24 cellular contexts compared by ENCODE assay signal in the genomic region with DNA sequence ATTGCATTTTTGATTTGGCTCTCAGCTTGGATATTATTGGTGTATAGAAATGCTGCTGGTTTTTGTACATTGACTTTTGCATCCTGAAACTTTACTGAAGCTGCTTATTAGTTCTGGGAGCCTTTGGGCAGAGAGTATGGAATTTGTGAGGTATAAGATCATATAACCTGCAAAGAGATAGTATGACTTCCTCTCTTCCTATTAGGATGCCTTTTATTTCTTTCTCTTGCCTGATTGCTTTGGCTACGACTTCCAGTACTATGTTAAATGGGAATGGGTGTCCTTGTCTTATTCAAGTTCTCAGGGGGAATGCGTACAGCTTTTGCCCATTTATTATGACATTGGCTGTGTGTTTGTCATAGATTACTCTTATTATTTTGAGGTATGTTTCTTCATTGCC. TPM values are rescaled to one million over a fixed set of nuclear protein-coding genes. Genes with fewer than 3 reads are reported as not detected.
DNase-seq lines count a peak whose midpoint lies in the region; ATAC-seq, FAIRE-seq and TF ChIP-seq lines count a peak whose summit lies in the region.
"Had no signal": no experiment of that assay in that cellular context is flagged by ENCODE, and none has a peak within 500 bp of the region (broad histone marks: within the 10 kb centered on the region; RNA-seq: fewer than 3 reads in every experiment).

No MANE protein-coding gene starts in this region.

- CTCF ChIA-PET in HEK293 (lab: Yijun Ruan, JAX) = interaction anchor here (0.6 to 0.8 kb wide), 2 partner anchors 9 to 148 kb away, joined by 3 read pairs; no protein-coding TSS in a partner anchor

- POLR2A ChIA-PET in HEK293 (lab: Yijun Ruan, JAX) = no interaction called here

- peaks cover 12% of the 10 kb centered on the region for H3F3A ChIP-seq in MM.1S (ENCODE audit: insufficient read depth, low read length)

- H3K4me2 ChIP-seq in MM.1S (ENCODE audit: low read depth, low read length) = no peak overlapping the region
- H3K4me2 ChIP-seq: BLaER1 treated with 17β-estradiol and CSF1 and Interleukin-3, amounts not matched to agents 10 nM and 100 nM had no signal

- H3K9me3 ChIP-seq in HEK293 (ENCODE audit: control insufficient read depth, insufficient read depth, low read depth, low read length) = no peaks in the 10 kb centered on the region; the same call in 1 of the 2 replicates
- no peaks in the 10 kb centered on the region for H3K9me3 ChIP-seq in MM.1S (replicated peaks; ENCODE audit: insufficient read depth, low read length)
- H3K9me3 ChIP-seq: Caco-2 had no signal

- no peaks in the 10 kb centered on the region for H3K27me3 Mint-ChIP-seq in activated T-helper 17 cell treated with anti-CD3 and anti-CD28 coated beads, Interleukin-2, amount 50 U/mL, for 72 hours
- H3K27me3 Mint-ChIP-seq in memory B cell (no peaks in the 10 kb centered on the region), glutamatergic neuron (ENCODE audit: unreplicated experiment) (peaks cover 4% of the 10 kb centered on the region)
- H3K27me3 Mint-ChIP-seq: B cell; CD4-positive, alpha-beta T cell had no signal

- H3K27me3 ChIP-seq in MM.1S (replicated peaks; ENCODE audit: insufficient read depth, low read length) = no peaks in the 10 kb centered on the region
- H3K27me3 ChIP-seq: BLaER1 treated with 17β-estradiol and CSF1 and Interleukin-3, amounts not matched to agents 10 nM and 100 nM had no signal

- no peaks in the 10 kb centered on the region for H4K20me1 ChIP-seq in MM.1S (ENCODE audit: insufficient read depth, low read length)

- H3K27ac ChIP-seq in HEK293 (ENCODE audit: extremely low read depth, low read depth, low read length) = no peak overlapping the region
- no peak overlapping the region for H3K27ac ChIP-seq in MM.1S (ENCODE audit: low read length)
- H3K27ac ChIP-seq: BLaER1 treated with 17β-estradiol and CSF1 and Interleukin-3, amounts not matched to agents 10 nM and 100 nM; C4-2B had no signal

- peaks cover 99% of the 10 kb centered on the region for H3K36me3 Mint-ChIP-seq in activated T-helper 17 cell treated with anti-CD3 and anti-CD28 coated beads, Interleukin-2, amount 50 U/mL, for 72 hours (ENCODE audit: low read depth)
- peaks cover 36% of the 10 kb centered on the region for H3K36me3 Mint-ChIP-seq in memory B cell
- H3K36me3 Mint-ChIP-seq in glutamatergic neuron (ENCODE audit: unreplicated experiment) = peaks cover 26% of the 10 kb centered on the region

- H3K9me2 ChIP-seq in MM.1S (replicated peaks; ENCODE audit: insufficient read depth, low read length) = no peaks in the 10 kb centered on the region

- no peak overlapping the region for H3K9ac ChIP-seq in MM.1S (ENCODE audit: low read length)
- H3K9ac ChIP-seq: BLaER1 treated with 17β-estradiol and CSF1 and Interleukin-3, amounts not matched to agents 10 nM and 100 nM had no signal

- H3K79me2 ChIP-seq in MM.1S (ENCODE audit: low read length) = peaks cover 4% of the 10 kb centered on the region; the same call in 1 of the 2 replicates

- FAIRE-seq in GM18507 (lab: Jason Lieb, UNC) = peak; percentile 41
- FAIRE-seq: A204.1, D721Med, G401.6, GM12891 had no signal

- no peak for ATAC-seq in activated T-helper 17 cell treated with anti-CD3 and anti-CD28 coated beads, Interleukin-2, amount 50 U/mL, for 72 hours (replicated peaks)
- ATAC-seq in memory B cell (ENCODE audit: low read depth) (no peak), GM18868 (IDR thresholded peaks at IDR 0.05; ENCODE audit: unreplicated experiment) (no peak), GM19455 (IDR thresholded peaks at IDR 0.05; ENCODE audit: unreplicated experiment) (no peak)
- ATAC-seq: CD8-positive, alpha-beta T cell had no signal

- H3K4me1 ChIP-seq in HEK293 (ENCODE audit: control insufficient read depth, insufficient read depth, low read length) = peaks cover 2% of the 10 kb centered on the region; the same call in 1 of the 2 replicates
- H3K4me1 ChIP-seq in MM.1S (ENCODE audit: low read length) = 0 out of 2 replicates have a peak, but pooled peaks cover 3% of the 10 kb centered on the region
- H3K4me1 ChIP-seq: BLaER1 treated with 17β-estradiol and CSF1 and Interleukin-3, amounts not matched to agents 10 nM and 100 nM had no signal

- H2AFZ ChIP-seq in MM.1S (ENCODE audit: low read length) = no peak overlapping the region

- H3K4me3 Mint-ChIP-seq in activated T-helper 17 cell treated with anti-CD3 and anti-CD28 coated beads, Interleukin-2, amount 50 U/mL, for 72 hours = no peak overlapping the region
- H3K4me3 Mint-ChIP-seq in memory B cell (no peak overlapping the region), glutamatergic neuron (ENCODE audit: unreplicated experiment) (no peak overlapping the region)
- H3K4me3 Mint-ChIP-seq: B cell; CD4-positive, alpha-beta T cell; CD8-positive, alpha-beta T cell had no signal

- H3K4me1 Mint-ChIP-seq in activated T-helper 17 cell treated with anti-CD3 and anti-CD28 coated beads, Interleukin-2, amount 50 U/mL, for 72 hours = peaks cover 4% of the 10 kb centered on the region
- no peaks in the 10 kb centered on the region for H3K4me1 Mint-ChIP-seq in memory B cell
- H3K4me1 Mint-ChIP-seq in glutamatergic neuron (ENCODE audit: low read depth, unreplicated experiment) = no peaks in the 10 kb centered on the region

- peaks cover 38 to 50% of the 10 kb centered on the region in 2 experiments for H3K36me3 ChIP-seq in HEK293 (ENCODE audit: control insufficient read depth in 2 of 2, insufficient read depth in 1 of 2, low read length in 2 of 2)
- H3K36me3 ChIP-seq in MM.1S (replicated peaks; ENCODE audit: insufficient read depth, low read length) = no peaks in the 10 kb centered on the region

- TF ChIP-seq CTCF in HEK293 (tag by site-specific recombination; IDR thresholded peaks at IDR 0.05) (no peak), MM.1S (IDR thresholded peaks at IDR 0.05; ENCODE audit: low read length) (no peak), glutamatergic neuron (IDR thresholded peaks at IDR 0.05; ENCODE audit: partially characterized antibody, unreplicated experiment) (no peak)

- H3K4me3 ChIP-seq in HEK293 (ENCODE audit: low read depth, low read length) (no peak overlapping the region), MM.1S (ENCODE audit: low read length) (no peak overlapping the region)
- H3K4me3 ChIP-seq: BLaER1 treated with 17β-estradiol and CSF1 and Interleukin-3, amounts not matched to agents 10 nM and 100 nM had no signal

- no peaks in the 10 kb centered on the region for H3K9me3 Mint-ChIP-seq in activated T-helper 17 cell treated with anti-CD3 and anti-CD28 coated beads, Interleukin-2, amount 50 U/mL, for 72 hours
- peaks cover 9% of the 10 kb centered on the region for H3K9me3 Mint-ChIP-seq in memory B cell
- H3K9me3 Mint-ChIP-seq in glutamatergic neuron (ENCODE audit: unreplicated experiment) = peaks cover 8% of the 10 kb centered on the region

- peak overlapping the region; percentile 36 for H3K27ac Mint-ChIP-seq in activated T-helper 17 cell treated with anti-CD3 and anti-CD28 coated beads, Interleukin-2, amount 50 U/mL, for 72 hours
- peak overlapping the region; percentile 16 for H3K27ac Mint-ChIP-seq in memory B cell
- H3K27ac Mint-ChIP-seq in glutamatergic neuron (ENCODE audit: unreplicated experiment) = no peak overlapping the region
- H3K27ac Mint-ChIP-seq: B cell; CD4-positive, alpha-beta T cell; CD8-positive, alpha-beta T cell had no signal

- DNase-seq in GM18507 (ENCODE audit: extremely low spot score, insufficient read length, low read depth) (no peak), memory B cell (ENCODE audit: low spot score in 2 of 2) (no peak), MM.1S (no peak), glutamatergic neuron (no peak)
- DNase-seq: 8988T; ACHN; AML-193; Caco-2; Calu3; CD4-positive, alpha-beta T cell; CD8-positive, alpha-beta T cell; DMS79 treated with DMSO at 0.1 percent for 48 hours; GF-D8 had no signal

TF ChIP-seq in HEK293, 187 proteins besides CTCF, POLR2A, EP300 and RAD21:
- TF ChIP-seq KLF9 (tag by site-specific recombination; IDR thresholded peaks at IDR 0.05; ENCODE audit: low read depth) (no peak), SETDB1 (IDR thresholded peaks at IDR 0.05; ENCODE audit: insufficient read length, low read length) (peak; percentile 24)

RNA-seq across cellular contexts. Expression of a gene that starts 23.5 kb away (rescaled TPM):
- total RNA-seq in activated T-helper 17 cell treated with anti-CD3 and anti-CD28 coated beads, Interleukin-2, amount 50 U/mL, for 72 hours = 10 to 100 TPM; 53.9 to 70.7 TPM
- total RNA-seq in glutamatergic neuron (ENCODE audit: unreplicated experiment) = 68.9 TPM
